In genomic region chr7:127413962-127414361, GRCh38 we compare ENCODE assay signal across 1 cellular context.
TF ChIP-seq lines count a peak whose summit lies in the region.

No MANE protein-coding gene starts in this region.

TF ChIP-seq in GM23338, 12 proteins besides CTCF, POLR2A, EP300 and RAD21 (continued from another document):
- no peak for TF ChIP-seq EZH2 (IDR thresholded peaks at IDR 0.05; ENCODE audit: low read depth, unreplicated experiment)
